16 cellular contexts compared by ENCODE assay signal in genomic region chr7:47366211-47366610, GRCh38.
"Had no signal": no experiment of that assay in that cellular context is flagged by ENCODE, and none has a peak within 500 bp of the region (broad histone marks: within the 10 kb centered on the region; RNA-seq: fewer than 3 reads in every experiment).

No MANE protein-coding gene starts in this region.

- H3K4me1 ChIP-seq: testis had no signal

- DNase-seq: activated B cell treated with CpG ODN at 0.5 μM for 24 hours; activated CD4-positive, alpha-beta T cell treated with anti-CD3 and anti-CD28 coated beads for 36 hours; activated CD4-positive, alpha-beta T cell treated with anti-CD3 and anti-CD28 coated beads, Interleukin-2, amount 50 U/mL, for 4 hours; activated CD8-positive, alpha-beta memory T cell treated with anti-CD3 and anti-CD28 coated beads, Interleukin-2, amount 50 U/mL, for 48 hours; activated naive CD4-positive, alpha-beta T cell treated with Interleukin-2 at 50 U/mL for 16 hours; activated naive CD8-positive, alpha-beta T cell treated with anti-CD3 and anti-CD28 coated beads for 36 hours; activated T-cell treated with anti-CD3 and anti-CD28 coated beads, Interleukin-2, amount 50 U/mL, for 4 hours; effector memory CD4-positive, alpha-beta T cell; head of caudate nucleus; midbrain; occipital lobe; stimulated activated CD4-positive, alpha-beta T cell treated with anti-CD3 and anti-CD28 coated beads, Interleukin-2, amount 100 ng/mL, for 48 hours; stimulated activated naive CD4-positive, alpha-beta T cell; T1000; testis had no signal

- ATAC-seq: activated CD4-positive, alpha-beta T cell treated with anti-CD3 and anti-CD28 coated beads for 36 hours; activated T-cell treated with anti-CD3 and anti-CD28 coated beads, Interleukin-2, amount 50 U/mL, for 4 hours had no signal

- H3K9me3 ChIP-seq: esophagus muscularis mucosa, testis had no signal

- H3K27me3 ChIP-seq: esophagus muscularis mucosa, testis had no signal

- H3K4me3 ChIP-seq: esophagus muscularis mucosa, testis had no signal

- H3K27ac ChIP-seq: esophagus muscularis mucosa, testis had no signal
